In genomic region chr4:25345880-25346279, GRCh38 we compare ENCODE assay signal across 1 cellular context.
TF ChIP-seq lines count a peak whose summit lies in the region.

No MANE protein-coding gene starts in this region.

TF ChIP-seq in GM23338, 12 proteins besides CTCF, POLR2A, EP300 and RAD21 (continued from another document):
- no peak for TF ChIP-seq ZNF462 (CRISPR knock-in tag; IDR thresholded peaks at IDR 0.05)
- TF ChIP-seq NANOG (IDR thresholded peaks at IDR 0.05; ENCODE audit: borderline replicate concordance): no peak
- TF ChIP-seq STAT1 (IDR thresholded peaks at IDR 0.05; ENCODE audit: unreplicated experiment): no peak
